ENCODE assay signal across 13 cellular contexts in the genomic region with DNA sequence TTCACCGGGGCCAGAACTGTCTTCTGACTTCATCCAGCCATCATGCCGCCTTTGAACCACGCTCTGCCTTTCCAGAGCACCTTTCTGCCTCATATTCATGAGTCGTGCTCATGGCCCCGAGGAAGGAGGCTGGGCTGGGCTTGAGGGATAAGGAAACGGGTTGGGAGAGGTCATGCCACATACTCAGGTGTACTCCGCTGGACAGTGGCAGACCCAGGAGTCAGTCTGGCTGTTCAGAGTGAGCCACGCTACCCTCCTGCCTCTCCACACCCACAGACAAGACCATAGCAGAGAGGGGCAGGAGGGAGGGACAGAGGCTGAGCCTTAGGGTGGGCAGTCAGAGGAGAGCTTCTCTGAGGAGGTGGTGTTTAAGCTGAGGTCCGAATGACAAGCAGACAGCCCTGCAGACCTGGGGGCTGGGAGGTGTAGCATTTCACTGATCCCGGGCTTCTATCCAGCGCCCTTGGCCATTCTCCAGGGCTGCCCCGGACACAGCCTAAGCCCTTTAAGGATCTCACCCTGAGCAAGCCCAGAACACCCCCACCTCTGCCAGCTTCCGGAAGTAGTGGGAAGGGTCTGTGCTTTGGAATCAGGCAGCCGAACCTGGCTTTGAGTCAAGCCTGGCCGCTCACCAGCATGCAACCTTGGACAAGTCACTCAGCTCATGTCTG.
DNase-seq lines count a peak whose midpoint lies in the region; ATAC-seq and TF ChIP-seq lines count a peak whose summit lies in the region.
"Had no signal": no experiment of that assay in that cellular context is flagged by ENCODE, and none has a peak within 500 bp of the region (broad histone marks: within the 10 kb centered on the region; RNA-seq: fewer than 3 reads in every experiment).

No MANE protein-coding gene starts in this region.

- TF ChIP-seq POLR2A in body of pancreas (IDR thresholded peaks at IDR 0.05): no peak

- H3K4me3 ChIP-seq in body of pancreas (no peak overlapping the region), left lung (no peak overlapping the region)
- H3K4me3 ChIP-seq: transverse colon had no signal

- TF ChIP-seq CTCF in body of pancreas (IDR thresholded peaks at IDR 0.05) (no peak), left lung (IDR thresholded peaks at IDR 0.05) (no peak), GM20000 (IDR thresholded peaks at IDR 0.05; ENCODE audit: extremely low read depth, missing control alignments) (no peak)

- WGBS in body of pancreas, 2 donors: 42 to 52% methylated on average over 10 to 15 of the region's 15 CpGs

- ATAC-seq in body of pancreas (peak; percentile 52), left lung (peak; percentile 50), HG02763 (IDR thresholded peaks at IDR 0.05; ENCODE audit: unreplicated experiment) (no peak)
- ATAC-seq: activated T-cell treated with anti-CD3 and anti-CD28 coated beads, Interleukin-2, amount 50 U/mL, for 4 hours had no signal

- H3K36me3 ChIP-seq in body of pancreas (replicated peaks in 1 of 2; ENCODE audit: insufficient read depth in 1 of 2, low read depth in 2 of 2) (no peaks in the 10 kb centered on the region), left lung (no peaks in the 10 kb centered on the region)
- H3K36me3 ChIP-seq: transverse colon had no signal

- DNase-seq in AG20443 (ENCODE audit: low spot score): peak; percentile 29
- peak; percentile 52 for DNase-seq in NCI-H1105 (lab: John Stamatoyannopoulos, UW)
- DNase-seq in body of pancreas: peak; percentile 25 to 69 (median 41)
- DNase-seq in left lung: no peak
- DNase-seq in medulla oblongata (ENCODE audit: extremely low spot score): no peak
- DNase-seq in GM20000 (ENCODE audit: low spot score): no peak
- no peak for DNase-seq in NCI-H748 treated with DMSO at 0.1 percent for 48 hours (lab: John Stamatoyannopoulos, UW)
- DNase-seq: activated T-cell treated with anti-CD3 and anti-CD28 coated beads, Interleukin-2, amount 50 U/mL, for 4 hours; Kasumi-1; naive B cell; small intestine; transverse colon had no signal

- no peaks in the 10 kb centered on the region for H3K9me3 ChIP-seq in body of pancreas
- peaks cover 0 to 3% of the 10 kb centered on the region in 2 donors for H3K9me3 ChIP-seq in left lung
- H3K9me3 ChIP-seq: transverse colon had no signal

- peak overlapping the region in 2 of 4 donors; percentile 13 to 43 for H3K27ac ChIP-seq in body of pancreas
- H3K27ac ChIP-seq in left lung: no peak overlapping the region
- H3K27ac ChIP-seq: transverse colon had no signal

- H3K4me1 ChIP-seq in body of pancreas: peaks cover 10% of the 10 kb centered on the region
- no peaks in the 10 kb centered on the region for H3K4me1 ChIP-seq in left lung

- intact Hi-C loops in body of pancreas (cut with DNase I): no loop called here
- intact Hi-C loops in left lung (cut with DNase I): no loop called here

- H3K27me3 ChIP-seq in body of pancreas: no peaks in the 10 kb centered on the region
- no peaks in the 10 kb centered on the region for H3K27me3 ChIP-seq in left lung
- H3K27me3 ChIP-seq: transverse colon had no signal

Comparison
In these comparisons a context has a peak if more than half of its experiments do, and no peak if none do; other contexts are left out.
1. DNase-seq: peak in AG20443 (single experiment), NCI-H1105 (single experiment) and body of pancreas (4 of 4); none in left lung (0 of 2), medulla oblongata (single experiment), GM20000 (single experiment) and NCI-H748 treated with DMSO at 0.1 percent for 48 hours (single experiment).